2 cellular contexts compared by ENCODE assay signal in the genomic region with DNA sequence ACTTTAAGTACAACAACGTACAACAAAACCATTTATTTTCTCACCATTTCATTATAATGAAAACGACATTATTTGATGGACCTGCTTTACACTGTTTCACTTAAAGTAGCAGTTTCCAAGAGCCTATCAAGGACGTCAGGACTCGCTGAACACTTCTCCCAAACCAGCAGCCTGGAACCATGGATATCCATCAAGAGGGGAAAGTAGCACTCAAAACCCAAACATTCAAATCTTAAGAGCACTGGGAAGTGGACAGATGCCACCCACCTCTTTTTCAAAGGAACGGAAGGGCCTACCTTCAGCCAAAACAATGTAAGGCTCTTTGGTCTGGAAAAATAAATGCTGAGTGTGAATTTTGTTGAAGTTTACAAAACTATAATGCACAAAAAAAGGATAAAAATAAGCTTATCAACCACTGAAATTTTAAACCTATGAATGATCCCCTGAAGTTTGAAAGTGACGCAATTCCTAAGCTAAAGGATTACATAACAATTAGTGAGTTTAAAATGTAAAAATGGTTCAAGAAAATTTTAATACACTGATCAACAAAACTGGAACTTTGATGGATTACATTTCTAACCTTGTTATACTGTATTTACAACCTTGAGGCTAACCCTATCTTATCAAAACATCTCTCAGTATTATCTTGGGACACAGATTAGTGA.
TF ChIP-seq lines count a peak whose summit lies in the region.

No MANE protein-coding gene starts in this region.

TF ChIP-seq in HepG2, 621 proteins besides CTCF, POLR2A, EP300 and RAD21:
- peak; percentile 76 to 87 for TF ChIP-seq MAFK (conservative IDR thresholded peaks at IDR 0.05 in 1 of 2, IDR thresholded peaks at IDR 0.05 in 1 of 2; ENCODE audit: low read length in 2 of 2)
- no peak for TF ChIP-seq SP1 (IDR thresholded peaks at IDR 0.05)
- no peak for TF ChIP-seq SP1 (CRISPR knock-in tag; IDR thresholded peaks at IDR 0.05)
- TF ChIP-seq MAFF (IDR thresholded peaks at IDR 0.05; ENCODE audit: low read depth, low read length): peak; percentile 82
- TF ChIP-seq EED (CRISPR knock-in tag; IDR thresholded peaks at IDR 0.05): no peak
- TF ChIP-seq ZNF776 (CRISPR knock-in tag; IDR thresholded peaks at IDR 0.05): no peak
- TF ChIP-seq CEBPG (CRISPR knock-in tag; IDR thresholded peaks at IDR 0.05): 0 out of 2 replicates have a peak, but pooled peaks have one; percentile 9
- no peak for TF ChIP-seq PPARG (CRISPR knock-in tag; conservative IDR thresholded peaks at IDR 0.05)
- TF ChIP-seq TGIF2 (CRISPR knock-in tag; IDR thresholded peaks at IDR 0.05): no peak
- TF ChIP-seq CEBPB (IDR thresholded peaks at IDR 0.05; ENCODE audit: borderline replicate concordance, low read depth, low read length): peak; percentile 62; the same call in 1 of the 2 replicates
TF ChIP-seq in HepG2: peak in this region for 4.

TF ChIP-seq in H1, 55 proteins besides CTCF, POLR2A, EP300 and RAD21:
- TF ChIP-seq CEBPB (IDR thresholded peaks at IDR 0.05; ENCODE audit: low read depth, low read length) (peak; percentile 38; the same call in 1 of the 2 replicates), SIRT6 (IDR thresholded peaks at IDR 0.05; ENCODE audit: low read length) (no peak), SIN3A (conservative IDR thresholded peaks at IDR 0.05 in 1 of 2, IDR thresholded peaks at IDR 0.05 in 1 of 2; ENCODE audit: low read depth in 1 of 2, low read length in 2 of 2) (no peak), MAFK (IDR thresholded peaks at IDR 0.05; ENCODE audit: low read depth, low read length) (no peak)
